14 cellular contexts compared by ENCODE assay signal in the genomic region with DNA sequence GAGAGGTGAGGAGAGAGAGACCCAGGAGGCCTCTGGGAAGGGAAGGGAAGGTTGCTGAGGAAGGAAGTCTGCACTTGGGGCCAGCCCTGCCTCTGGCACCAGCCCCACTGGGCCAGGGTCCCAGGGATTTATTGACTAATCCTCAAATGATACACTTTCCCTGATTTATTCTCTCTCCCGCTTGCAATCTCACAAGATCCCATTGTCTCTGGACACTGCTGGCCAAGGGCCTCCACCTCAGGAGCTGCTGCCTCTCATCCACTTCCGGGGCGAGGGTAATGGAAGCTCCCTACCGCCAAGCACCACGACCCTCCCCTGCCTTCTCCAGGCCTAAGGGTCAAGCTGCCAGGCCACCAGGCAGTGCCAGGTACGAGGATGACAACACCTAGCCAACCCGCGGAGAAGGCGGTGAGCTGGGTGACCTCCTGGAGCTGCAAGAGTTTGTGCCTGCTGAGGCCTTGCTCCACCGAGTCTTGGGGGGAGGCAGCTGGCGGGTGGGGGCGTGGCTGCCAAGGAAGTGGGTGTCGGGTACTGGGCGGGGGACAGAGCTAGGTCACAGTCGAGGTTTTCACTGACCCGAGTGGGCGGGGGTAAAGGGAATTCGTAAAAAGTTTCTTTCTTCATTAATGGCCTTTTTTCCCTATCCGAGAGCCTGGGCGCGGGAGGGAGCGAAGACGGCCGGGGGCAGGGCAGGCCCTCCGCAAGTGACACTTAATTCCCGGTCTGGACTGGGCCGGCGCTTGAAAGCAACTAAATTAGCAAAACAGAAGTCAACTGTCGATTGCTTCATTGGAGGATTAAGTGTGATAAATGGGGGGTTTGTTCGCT. TPM values are rescaled to one million over a fixed set of nuclear protein-coding genes. Genes with fewer than 3 reads are reported as not detected.
DNase-seq lines count a peak whose midpoint lies in the region; ATAC-seq, FAIRE-seq and TF ChIP-seq lines count a peak whose summit lies in the region.
"Had no signal": no experiment of that assay in that cellular context is flagged by ENCODE, and none has a peak within 500 bp of the region (broad histone marks: within the 10 kb centered on the region; RNA-seq: fewer than 3 reads in every experiment).

No MANE protein-coding gene starts in this region.

- H3K4ac ChIP-seq in H1 (replicated peaks; ENCODE audit: insufficient read length, low read depth, low read length), result peak overlapping the region; percentile 64

- H2AFZ ChIP-seq in H1 (ENCODE audit: low read length), result no peak overlapping the region

- H3K14ac ChIP-seq in H1 (ENCODE audit: insufficient read length), result no peak overlapping the region

- no peak for TF ChIP-seq EP300 in H1 (IDR thresholded peaks at IDR 0.05; ENCODE audit: borderline replicate concordance in 1 of 2, low read depth in 2 of 2, low read length in 2 of 2)
- no peak for TF ChIP-seq EP300 in upper lobe of left lung (IDR thresholded peaks at IDR 0.05)

- H3K4me3 ChIP-seq in H1 (ENCODE audit: extremely low read depth in 1 of 4, insufficient read depth in 2 of 4, low read depth in 3 of 4, low read length in 4 of 4) (peak overlapping the region; percentile 7 to 61 (median 36); a peak in 4 of 8 replicates), upper lobe of left lung (peak overlapping the region in 1 of 4 donors; percentile 40)

- peaks cover 15% of the 10 kb centered on the region for H3K4me1 Mint-ChIP-seq in activated CD8-positive, alpha-beta T cell treated with anti-CD3 and anti-CD28 coated beads for 36 hours (ENCODE audit: low read depth)
- peaks cover 16% of the 10 kb centered on the region for H3K4me1 Mint-ChIP-seq in activated CD8-positive, alpha-beta T cell treated with anti-CD3 and anti-CD28 coated beads, Interleukin-2, amount 10 ng/mL, durations not matched to agents 7 days and 5 days (ENCODE audit: low read depth)
- peaks cover 53% of the 10 kb centered on the region for H3K4me1 Mint-ChIP-seq in mesothelial cell of epicardium

- no peaks in the 10 kb centered on the region for H3K79me2 ChIP-seq in H1 (ENCODE audit: control insufficient read depth in 1 of 2, insufficient read depth in 2 of 2, low read length in 2 of 2)

- WGBS in H1 (ENCODE audit: extremely low coverage in 1 of 2, insufficient coverage in 1 of 2, insufficient read length in 1 of 2, insufficient replicate concordance in 2 of 2, low coverage in 1 of 2, low lambda C conversion rate in 2 of 2, missing lambda C conversion rate in 1 of 2), 2 experiments, result 3% methylated on average over 26 of the region's 30 CpGs; no CpG with 5 or more reads in 1 of the 2 experiments
- WGBS in upper lobe of left lung, 2 donors, result 23% methylated on average over 22 to 30 of the region's 30 CpGs

- peak overlapping the region; percentile 91 for H3K18ac ChIP-seq in H1 (ENCODE audit: extremely low read depth, low read length)

- TF ChIP-seq RAD21 in H1 (IDR thresholded peaks at IDR 0.05 in 1 of 2, conservative IDR thresholded peaks at IDR 0.05 in 1 of 2; ENCODE audit: low read depth in 2 of 2, low read length in 2 of 2), result no peak

- H3K27me3 ChIP-seq in H1 (replicated peaks in 1 of 4; ENCODE audit: control insufficient read depth in 3 of 4, extremely low read depth in 1 of 4, insufficient read depth in 3 of 4, low read length in 3 of 4) (peaks cover 28 to 60% (median 51%) of the 10 kb centered on the region in 4 experiments), upper lobe of left lung (peaks cover 0 to 17% (median 5%) of the 10 kb centered on the region in 4 donors)

- no peak overlapping the region for H3K27ac ChIP-seq in H1 (ENCODE audit: low read depth, low read length)
- peak overlapping the region; percentile 5 to 71 (median 32) for H3K27ac ChIP-seq in upper lobe of left lung

- H3K27me3 Mint-ChIP-seq in activated CD8-positive, alpha-beta T cell treated with anti-CD3 and anti-CD28 coated beads for 36 hours, result peaks cover 56% of the 10 kb centered on the region
- H3K27me3 Mint-ChIP-seq in activated CD8-positive, alpha-beta T cell treated with anti-CD3 and anti-CD28 coated beads, Interleukin-2, amount 10 ng/mL, durations not matched to agents 7 days and 5 days (ENCODE audit: low read depth), result peaks cover 67% of the 10 kb centered on the region
- no peaks in the 10 kb centered on the region for H3K27me3 Mint-ChIP-seq in mesothelial cell of epicardium (ENCODE audit: low read depth)

- no peak overlapping the region for H3K23ac ChIP-seq in H1 (ENCODE audit: insufficient read length)

- peak overlapping the region; percentile 84 for H4K91ac ChIP-seq in H1 (replicated peaks; ENCODE audit: insufficient read length, low read length)

- no peak for TF ChIP-seq POLR2A in H1 (IDR thresholded peaks at IDR 0.05; ENCODE audit: control extremely low read depth in 1 of 2, low read depth in 2 of 2, low read length in 2 of 2)
- no peak for TF ChIP-seq POLR2A in upper lobe of left lung (IDR thresholded peaks at IDR 0.05)

- no peaks in the 10 kb centered on the region for H3K9me3 Mint-ChIP-seq in activated CD8-positive, alpha-beta T cell treated with anti-CD3 and anti-CD28 coated beads for 36 hours
- no peaks in the 10 kb centered on the region for H3K9me3 Mint-ChIP-seq in activated CD8-positive, alpha-beta T cell treated with anti-CD3 and anti-CD28 coated beads, Interleukin-2, amount 10 ng/mL, durations not matched to agents 7 days and 5 days (ENCODE audit: insufficient read depth)
- no peaks in the 10 kb centered on the region for H3K9me3 Mint-ChIP-seq in mesothelial cell of epicardium

- intact Hi-C loops in activated CD8-positive, alpha-beta T cell treated with anti-CD3 and anti-CD28 coated beads for 36 hours (cut with micrococcal nuclease), result no loop called here

- no peak overlapping the region for H2BK120ac ChIP-seq in H1 (replicated peaks; ENCODE audit: low read depth, low read length)

- H3K4me3 Mint-ChIP-seq in activated CD8-positive, alpha-beta T cell treated with anti-CD3 and anti-CD28 coated beads for 36 hours, result peak overlapping the region; percentile 15
- H3K4me3 Mint-ChIP-seq in activated CD8-positive, alpha-beta T cell treated with anti-CD3 and anti-CD28 coated beads, Interleukin-2, amount 10 ng/mL, durations not matched to agents 7 days and 5 days, result no peak overlapping the region
- peak overlapping the region; percentile 60 for H3K4me3 Mint-ChIP-seq in mesothelial cell of epicardium

- H3K36me3 Mint-ChIP-seq in activated CD8-positive, alpha-beta T cell treated with anti-CD3 and anti-CD28 coated beads for 36 hours (ENCODE audit: low read depth), result no peaks in the 10 kb centered on the region
- H3K36me3 Mint-ChIP-seq in activated CD8-positive, alpha-beta T cell treated with anti-CD3 and anti-CD28 coated beads, Interleukin-2, amount 10 ng/mL, durations not matched to agents 7 days and 5 days (ENCODE audit: low read depth), result no peaks in the 10 kb centered on the region
- no peaks in the 10 kb centered on the region for H3K36me3 Mint-ChIP-seq in mesothelial cell of epicardium

- no peak overlapping the region for H3K9ac ChIP-seq in H1 (replicated peaks in 1 of 4; ENCODE audit: extremely low read depth in 1 of 4, low read depth in 3 of 4, low read length in 3 of 4)

- FAIRE-seq in H1 (lab: Jason Lieb, UNC), result no peak
- FAIRE-seq: A204.1, bronchial epithelial cell, frontal cortex had no signal

- no peak for ATAC-seq in activated CD8-positive, alpha-beta T cell treated with anti-CD3 and anti-CD28 coated beads for 36 hours
- ATAC-seq in activated CD8-positive, alpha-beta T cell treated with anti-CD3 and anti-CD28 coated beads, Interleukin-2, amount 10 ng/mL, durations not matched to agents 7 days and 5 days, result no peak
- ATAC-seq in upper lobe of left lung (ENCODE audit: low FRiP score in 2 of 2), result no peak
- no peak for ATAC-seq in HG02885 (IDR thresholded peaks at IDR 0.05; ENCODE audit: poor library complexity, unreplicated experiment)

- H3K9me3 ChIP-seq in H1 (ENCODE audit: insufficient read depth in 2 of 2, low read depth in 1 of 2, low read length in 1 of 2) (no peaks in the 10 kb centered on the region), upper lobe of left lung (no peaks in the 10 kb centered on the region)

- H4K20me1 ChIP-seq in H1 (replicated peaks in 1 of 2; ENCODE audit: control insufficient read depth in 1 of 2, insufficient read depth in 2 of 2, low read length in 2 of 2), result peaks cover 0 to 2% of the 10 kb centered on the region in 2 experiments

- peaks cover 8% of the 10 kb centered on the region for H3K23me2 ChIP-seq in H1 (ENCODE audit: low read depth, low read length)

- H2BK12ac ChIP-seq in H1 (ENCODE audit: low read depth, low read length), result peak overlapping the region; percentile 94; the same call in 1 of the 2 replicates

- no peaks in the 10 kb centered on the region for H3K79me1 ChIP-seq in H1 (ENCODE audit: low read depth, low read length)

- peak overlapping the region; percentile 92 for H2BK20ac ChIP-seq in H1 (ENCODE audit: low read length)

- peak overlapping the region; percentile 67 for H4K5ac ChIP-seq in H1 (ENCODE audit: insufficient read length, low read depth, low read length)

- H2BK5ac ChIP-seq in H1 (ENCODE audit: low read depth, low read length), result peak overlapping the region; percentile 82; the same call in 1 of the 2 replicates

- no peak overlapping the region for H3K27ac Mint-ChIP-seq in activated CD8-positive, alpha-beta T cell treated with anti-CD3 and anti-CD28 coated beads for 36 hours
- no peak overlapping the region for H3K27ac Mint-ChIP-seq in activated CD8-positive, alpha-beta T cell treated with anti-CD3 and anti-CD28 coated beads, Interleukin-2, amount 10 ng/mL, durations not matched to agents 7 days and 5 days
- peak overlapping the region; percentile 93 for H3K27ac Mint-ChIP-seq in mesothelial cell of epicardium

- no peak overlapping the region for H3K56ac ChIP-seq in H1 (replicated peaks; ENCODE audit: insufficient read length, low read depth, low read length)

- peak; percentile 25 for DNase-seq in activated CD8-positive, alpha-beta T cell treated with anti-CD3 and anti-CD28 coated beads for 36 hours
- no peak for DNase-seq in activated CD8-positive, alpha-beta T cell treated with anti-CD3 and anti-CD28 coated beads, Interleukin-2, amount 10 ng/mL, durations not matched to agents 7 days and 5 days
- DNase-seq in H1 (ENCODE audit: low read depth in 1 of 2, low spot score in 2 of 2), result peak in 1 of 2 experiments; percentile 73
- peak in 1 of 2 experiments; percentile 54 for DNase-seq in mesothelial cell of epicardium (ENCODE audit: low spot score in 2 of 2, unreplicated experiment in 2 of 2)
- peak; percentile 58 to 82 for DNase-seq in upper lobe of left lung
- no peak for DNase-seq in NCI-H2171 treated with DMSO at 0.1 percent for 48 hours (lab: John Stamatoyannopoulos, UW)
- DNase-seq in DMS153 treated with DMSO at 0.1 percent for 48 hours (lab: John Stamatoyannopoulos, UW; ENCODE audit: unreplicated experiment), result no peak
- DNase-seq: activated CD8-positive, alpha-beta memory T cell treated with anti-CD3 and anti-CD28 coated beads, Interleukin-2, amount 50 U/mL, for 4 hours; NCI-H510A treated with DMSO at 0.1 percent for 48 hours; occipital lobe had no signal

- peaks cover 4 to 23% (median 9%) of the 10 kb centered on the region in 4 experiments for H3K4me1 ChIP-seq in H1 (replicated peaks in 1 of 4; ENCODE audit: control insufficient read depth in 3 of 4, insufficient read depth in 4 of 4, low read length in 3 of 4)
- peaks cover 17 to 30% (median 26%) of the 10 kb centered on the region in 4 donors for H3K4me1 ChIP-seq in upper lobe of left lung

- CTCF ChIA-PET in activated CD8-positive, alpha-beta T cell treated with anti-CD3 and anti-CD28 coated beads for 36 hours (lab: Charles Lee), result interaction anchor here (1.7 kb wide), 1 partner anchor 134 kb away, joined by 4 read pairs; no protein-coding TSS in a partner anchor
- CTCF ChIA-PET in activated CD8-positive, alpha-beta T cell treated with anti-CD3 and anti-CD28 coated beads, Interleukin-2, amount 10 ng/mL, durations not matched to agents 7 days and 5 days (lab: Charles Lee), result no interaction called here
- CTCF ChIA-PET in H1 (lab: Charles Lee; ENCODE audit: partially characterized antibody), result interaction anchor here (0.9 kb wide), 1 partner anchor 135 kb away, joined by 3 read pairs; no protein-coding TSS in a partner anchor

- H3K36me3 ChIP-seq in H1 (ENCODE audit: control insufficient read depth in 2 of 4, insufficient read depth in 4 of 4, low read length in 3 of 4), result no peaks in the 10 kb centered on the region
- H3K36me3 ChIP-seq in upper lobe of left lung, result no peaks in the 10 kb centered on the region

- TF ChIP-seq CTCF in activated CD8-positive, alpha-beta T cell treated with anti-CD3 and anti-CD28 coated beads for 36 hours (IDR thresholded peaks at IDR 0.05), result no peak
- TF ChIP-seq CTCF in H1 (IDR thresholded peaks at IDR 0.05; ENCODE audit: control extremely low read depth in 1 of 3, insufficient read depth in 1 of 3, low read depth in 1 of 3, low read length in 3 of 3) (no peak), mesothelial cell of epicardium (IDR thresholded peaks at IDR 0.05; ENCODE audit: unreplicated experiment) (no peak), upper lobe of left lung (IDR thresholded peaks at IDR 0.05) (no peak)

- no peak overlapping the region for H2AK5ac ChIP-seq in H1 (ENCODE audit: low read depth, low read length)

- H2BK15ac ChIP-seq in H1 (ENCODE audit: low read length), result peak overlapping the region; percentile 55; the same call in 1 of the 2 replicates

- H4K8ac ChIP-seq in H1 (ENCODE audit: extremely low read depth, insufficient read depth, low read length), result no peak overlapping the region

- H3K4me2 ChIP-seq in H1 (ENCODE audit: insufficient read depth in 1 of 2, low read depth in 2 of 2, low read length in 2 of 2), result peak overlapping the region; percentile 71 to 79

- POLR2A ChIA-PET in activated CD8-positive, alpha-beta T cell treated with anti-CD3 and anti-CD28 coated beads for 36 hours (lab: Charles Lee), result interaction anchor here (1.1 kb wide), 1 partner anchor 29 kb away, joined by 3 read pairs; no protein-coding TSS in a partner anchor
- POLR2A ChIA-PET in activated CD8-positive, alpha-beta T cell treated with anti-CD3 and anti-CD28 coated beads, Interleukin-2, amount 10 ng/mL, durations not matched to agents 7 days and 5 days (lab: Charles Lee), result no interaction called here
- POLR2A ChIA-PET in H1 (lab: Charles Lee; ENCODE audit: partially characterized antibody), result interaction anchor here (0.9 to 1.8 kb wide), 3 partner anchors 28 to 129 kb away, joined by 3 to 6 read pairs (median 3); no protein-coding TSS in a partner anchor

RNA-seq across cellular contexts. Expression of a gene that starts 43.4 kb away (rescaled TPM):
- 10 to 100 TPM; 11.0 to 11.8 TPM for total RNA-seq in activated CD8-positive, alpha-beta T cell treated with anti-CD3 and anti-CD28 coated beads for 36 hours
- total RNA-seq in activated CD8-positive, alpha-beta T cell treated with anti-CD3 and anti-CD28 coated beads, Interleukin-2, amount 10 ng/mL, durations not matched to agents 7 days and 5 days, result 1 to 10 TPM; 6.7 to 7.1 TPM
- total RNA-seq in H1 (2021; fragmentation: NEBNext Ultra II Directional; extraction: Animal tissue kit (Norgen Biotek cat#: 25700)), result 13.3 and 14.7 TPM in 2 replicates
- 4.8 and 6.7 TPM in 2 replicates for polyA plus RNA-seq in H1 (2011; rRNA removed)
- polyA plus RNA-seq in H1 (2011; cell fraction: cytosol; rRNA removed), result 2.2 TPM
- polyA plus RNA-seq in H1 (2011; cell fraction: nucleus; rRNA removed), result 8.8 TPM
- polyA plus RNA-seq in H1 (2012, experiment 1 of 2), result 9.6 to 20.8 TPM (median 19.1 TPM) in 4 replicates
- 13.4 TPM for polyA plus RNA-seq in H1 (2012, experiment 2 of 2)
- polyA plus RNA-seq in H1 (2013, experiment 1 of 2), result 5.1 TPM
- 5.1 TPM for polyA plus RNA-seq in H1 (2013, experiment 2 of 2)
- 2.0 and 2.4 TPM in 2 replicates for polyA minus RNA-seq in H1 (2011; rRNA and poly(A)+ RNA removed)
- polyA minus RNA-seq in H1 (2011; cell fraction: cytosol; rRNA and poly(A)+ RNA removed), result 9.3 TPM
- 5.1 TPM for polyA minus RNA-seq in H1 (2011; cell fraction: nucleus; rRNA and poly(A)+ RNA removed)
- total RNA-seq in mesothelial cell of epicardium, result 85.1 to 91.0 TPM (median 87.9 TPM) in 3 replicates
- total RNA-seq in upper lobe of left lung, result 10 to 100 TPM; 21.0 to 52.2 (median 27.7) TPM

Comparison
In these comparisons a context has a peak if more than half of its experiments do, and no peak if none do; other contexts are left out.
1. DNase-seq: peak in activated CD8-positive, alpha-beta T cell treated with anti-CD3 and anti-CD28 coated beads for 36 hours (single experiment) and upper lobe of left lung (2 of 2); none in activated CD8-positive, alpha-beta T cell treated with anti-CD3 and anti-CD28 coated beads, Interleukin-2, amount 10 ng/mL, durations not matched to agents 7 days and 5 days (single experiment), NCI-H2171 treated with DMSO at 0.1 percent for 48 hours (single experiment) and DMS153 treated with DMSO at 0.1 percent for 48 hours (single experiment).